In genomic region chr2:177554365-177554764, GRCh38 we compare ENCODE assay signal across 22 cellular contexts.
DNase-seq lines count a peak whose midpoint lies in the region; ATAC-seq, FAIRE-seq and TF ChIP-seq lines count a peak whose summit lies in the region.
"Had no signal": no experiment of that assay in that cellular context is flagged by ENCODE, and none has a peak within 500 bp of the region (broad histone marks: within the 10 kb centered on the region; RNA-seq: fewer than 3 reads in every experiment).

No MANE protein-coding gene starts in this region.

- H3K4me3 Mint-ChIP-seq in nephron = peak overlapping the region; percentile 36 to 48 (median 43)
- no peak overlapping the region for H3K4me3 Mint-ChIP-seq in activated naive CD4-positive, alpha-beta T cell treated with anti-CD3 and anti-CD28 coated beads, Interleukin-2, amount 10 ng/mL, durations not matched to agents 7 days and 5 days

- H2AFZ ChIP-seq in HepG2 (ENCODE audit: low read length) = no peak overlapping the region

- H3K36me3 ChIP-seq in HepG2 (replicated peaks in 1 of 2; ENCODE audit: control insufficient read depth in 1 of 2, insufficient read depth in 2 of 2, low read length in 2 of 2) (no peaks in the 10 kb centered on the region), right lobe of liver (no peaks in the 10 kb centered on the region), bronchial epithelial cell (ENCODE audit: control insufficient read depth, insufficient read depth, low read length) (no peaks in the 10 kb centered on the region)

- intact Hi-C loops in HepG2 (cut with micrococcal nuclease; ENCODE audit: unreplicated experiment) = no loop called here
- intact Hi-C loops in right lobe of liver (cut with DNase I) = no loop called here

- ATAC-seq in HepG2 (no peak), right lobe of liver (no peak), HG02678 (IDR thresholded peaks at IDR 0.05; ENCODE audit: unreplicated experiment) (no peak)

- in situ Hi-C loops in HepG2 (cut with HindIII; ENCODE audit: extremely low pct_ligation_motif_present, low pct_unique_long_range_greater_than_20kb) = no loop called here

- H3K27me3 ChIP-seq in HepG2 (ENCODE audit: control insufficient read depth in 1 of 2, insufficient read depth in 2 of 2, low read length in 2 of 2) (no peaks in the 10 kb centered on the region; a peak in 1 of 5 replicates), right lobe of liver (no peaks in the 10 kb centered on the region), bronchial epithelial cell (ENCODE audit: control insufficient read depth, insufficient read depth, low read length) (no peaks in the 10 kb centered on the region)

- no peak for TF ChIP-seq RAD21 in HepG2 (CRISPR knock-in tag; IDR thresholded peaks at IDR 0.05)

- no peak for DNase-seq in HepG2 (ENCODE audit: low spot score)
- DNase-seq in right lobe of liver = no peak
- DNase-seq in NCI-H226 = peak; percentile 61
- peak; percentile 72 for DNase-seq in bronchial epithelial cell (ENCODE audit: low read depth)
- DNase-seq in activated naive CD4-positive, alpha-beta T cell treated with anti-CD3 and anti-CD28 coated beads, Interleukin-2, amount 10 ng/mL, durations not matched to agents 7 days and 5 days = no peak
- no peak for DNase-seq in NCI-H446 treated with DMSO at 0.1 percent for 48 hours (lab: John Stamatoyannopoulos, UW)
- DNase-seq: AML-193, DMS53, H9, Kasumi-1, NCI-H1417, NCI-H1694 treated with DMSO at 0.1 percent for 48 hours, NCI-H2081 treated with DMSO at 0.1 percent for 48 hours, NCI-H2171 treated with DMSO at 0.1 percent for 48 hours, NCI-H446, NCI-H526 treated with DMSO at 0.1 percent for 48 hours, RPMI8226, SIG-M5, SK-N-SH had no signal

- H4K20me1 ChIP-seq in HepG2 (ENCODE audit: insufficient read depth, low read length) = no peaks in the 10 kb centered on the region

- peaks cover 27% of the 10 kb centered on the region for H3K36me3 Mint-ChIP-seq in nephron (ENCODE audit: low read depth)
- no peaks in the 10 kb centered on the region for H3K36me3 Mint-ChIP-seq in activated naive CD4-positive, alpha-beta T cell treated with anti-CD3 and anti-CD28 coated beads, Interleukin-2, amount 10 ng/mL, durations not matched to agents 7 days and 5 days

- H3K4me1 ChIP-seq in HepG2 (ENCODE audit: insufficient read depth, low read length) (peaks cover 15% of the 10 kb centered on the region), right lobe of liver (no peaks in the 10 kb centered on the region)

- H3K9me3 Mint-ChIP-seq in nephron = peaks cover 14% of the 10 kb centered on the region
- H3K9me3 Mint-ChIP-seq in activated naive CD4-positive, alpha-beta T cell treated with anti-CD3 and anti-CD28 coated beads, Interleukin-2, amount 10 ng/mL, durations not matched to agents 7 days and 5 days = no peaks in the 10 kb centered on the region

- peak overlapping the region; percentile 99 to 100 (median 100) for H3K27ac Mint-ChIP-seq in nephron
- no peak overlapping the region for H3K27ac Mint-ChIP-seq in activated naive CD4-positive, alpha-beta T cell treated with anti-CD3 and anti-CD28 coated beads, Interleukin-2, amount 10 ng/mL, durations not matched to agents 7 days and 5 days
- H3K27ac Mint-ChIP-seq: H9 had no signal

- BruUV-seq in HepG2 (replicated peaks; lab: Mats Ljungman, UMichigan) = no TSS peak

- FAIRE-seq in HepG2 (lab: Jason Lieb, UNC) = no peak
- no peak for FAIRE-seq in bronchial epithelial cell (lab: Jason Lieb, UNC)

- H3K27ac ChIP-seq in HepG2 (ENCODE audit: extremely low read length, insufficient read depth, low read length) (no peak overlapping the region), right lobe of liver (no peak overlapping the region)
- H3K27ac ChIP-seq: C4-2B had no signal

- H3K4me3 ChIP-seq in HepG2 (replicated peaks in 1 of 3; ENCODE audit: insufficient read depth in 1 of 3, low read depth in 2 of 3, low read length in 3 of 3) = no peak overlapping the region
- H3K4me3 ChIP-seq in right lobe of liver = no peak overlapping the region
- H3K4me3 ChIP-seq in bronchial epithelial cell (ENCODE audit: low read depth, low read length) = no peak overlapping the region

- TF ChIP-seq EP300 in HepG2 (IDR thresholded peaks at IDR 0.05; ENCODE audit: low read depth in 2 of 2, low read length in 2 of 2) = no peak
- TF ChIP-seq EP300 in HepG2 (CRISPR knock-in tag; IDR thresholded peaks at IDR 0.05; ENCODE audit: borderline replicate concordance) = no peak

- TF ChIP-seq CTCF in HepG2 (CRISPR knock-in tag; IDR thresholded peaks at IDR 0.05) = no peak
- TF ChIP-seq CTCF in right lobe of liver (IDR thresholded peaks at IDR 0.05) = no peak
- no peak for TF ChIP-seq CTCF in bronchial epithelial cell (IDR thresholded peaks at IDR 0.05; ENCODE audit: insufficient read depth, low read length, severe bottlenecking)
- TF ChIP-seq CTCF in nephron (IDR thresholded peaks at IDR 0.05; ENCODE audit: unreplicated experiment in 3 of 3) = no peak

- H3K27me3 Mint-ChIP-seq in nephron (ENCODE audit: low read depth) = no peaks in the 10 kb centered on the region
- peaks cover 3% of the 10 kb centered on the region for H3K27me3 Mint-ChIP-seq in activated naive CD4-positive, alpha-beta T cell treated with anti-CD3 and anti-CD28 coated beads, Interleukin-2, amount 10 ng/mL, durations not matched to agents 7 days and 5 days

- peaks cover 45% of the 10 kb centered on the region for H3K4me1 Mint-ChIP-seq in nephron
- peaks cover 8% of the 10 kb centered on the region for H3K4me1 Mint-ChIP-seq in activated naive CD4-positive, alpha-beta T cell treated with anti-CD3 and anti-CD28 coated beads, Interleukin-2, amount 10 ng/mL, durations not matched to agents 7 days and 5 days

- TF ChIP-seq POLR2A in HepG2 (IDR thresholded peaks at IDR 0.05; ENCODE audit: insufficient read depth in 1 of 2, low read depth in 2 of 2, low read length in 2 of 2) = no peak
- TF ChIP-seq POLR2A in right lobe of liver (IDR thresholded peaks at IDR 0.05) = no peak

- POLR2A ChIA-PET in HepG2 (lab: Yijun Ruan, JAX) = no interaction called here

- H3K4me2 ChIP-seq in HepG2 (ENCODE audit: low read depth, low read length) = no peak overlapping the region

- CTCF ChIA-PET in HepG2 (lab: Yijun Ruan, JAX; ENCODE audit: low intra/inter-chr PET ratio, low total read pairs) = no interaction called here
- CTCF ChIA-PET in activated naive CD4-positive, alpha-beta T cell treated with anti-CD3 and anti-CD28 coated beads, Interleukin-2, amount 10 ng/mL, durations not matched to agents 7 days and 5 days (lab: Charles Lee) = interaction anchor here (1.5 to 2.9 kb wide), 2 partner anchors 11 to 49 kb away, joined by 3 to 7 read pairs; no protein-coding TSS in a partner anchor

- no peak overlapping the region for H3K9ac ChIP-seq in HepG2 (ENCODE audit: insufficient read depth, low read depth, low read length)

- H3K79me2 ChIP-seq in HepG2 (ENCODE audit: insufficient read depth, low read length) = no peaks in the 10 kb centered on the region

- no peaks in the 10 kb centered on the region for H3K9me3 ChIP-seq in HepG2 (ENCODE audit: low read length)
- no peaks in the 10 kb centered on the region for H3K9me3 ChIP-seq in right lobe of liver
- H3K9me3 ChIP-seq: SK-N-SH had no signal

TF ChIP-seq in HepG2, 621 proteins besides CTCF, POLR2A, EP300 and RAD21:
- TF ChIP-seq ZNF24 (IDR thresholded peaks at IDR 0.05) (no peak), ZSCAN12 (CRISPR knock-in tag; IDR thresholded peaks at IDR 0.05) (no peak), ELF4 (CRISPR knock-in tag; IDR thresholded peaks at IDR 0.05; ENCODE audit: borderline replicate concordance) (0 out of 2 replicates have a peak, but pooled peaks have one; percentile 37), CEBPB (IDR thresholded peaks at IDR 0.05; ENCODE audit: borderline replicate concordance, low read depth, low read length) (0 out of 2 replicates have a peak, but pooled peaks have one; percentile 25)

Comparison
In these comparisons a context has a peak if more than half of its experiments do, and no peak if none do; other contexts are left out.
1. DNase-seq: peak in NCI-H226 (single experiment) and bronchial epithelial cell (single experiment); none in HepG2 (single experiment), right lobe of liver (0 of 3), activated naive CD4-positive, alpha-beta T cell treated with anti-CD3 and anti-CD28 coated beads, Interleukin-2, amount 10 ng/mL, durations not matched to agents 7 days and 5 days (single experiment) and NCI-H446 treated with DMSO at 0.1 percent for 48 hours (single experiment).